ENCODE assay signal across 1 cellular context in the genomic region with DNA sequence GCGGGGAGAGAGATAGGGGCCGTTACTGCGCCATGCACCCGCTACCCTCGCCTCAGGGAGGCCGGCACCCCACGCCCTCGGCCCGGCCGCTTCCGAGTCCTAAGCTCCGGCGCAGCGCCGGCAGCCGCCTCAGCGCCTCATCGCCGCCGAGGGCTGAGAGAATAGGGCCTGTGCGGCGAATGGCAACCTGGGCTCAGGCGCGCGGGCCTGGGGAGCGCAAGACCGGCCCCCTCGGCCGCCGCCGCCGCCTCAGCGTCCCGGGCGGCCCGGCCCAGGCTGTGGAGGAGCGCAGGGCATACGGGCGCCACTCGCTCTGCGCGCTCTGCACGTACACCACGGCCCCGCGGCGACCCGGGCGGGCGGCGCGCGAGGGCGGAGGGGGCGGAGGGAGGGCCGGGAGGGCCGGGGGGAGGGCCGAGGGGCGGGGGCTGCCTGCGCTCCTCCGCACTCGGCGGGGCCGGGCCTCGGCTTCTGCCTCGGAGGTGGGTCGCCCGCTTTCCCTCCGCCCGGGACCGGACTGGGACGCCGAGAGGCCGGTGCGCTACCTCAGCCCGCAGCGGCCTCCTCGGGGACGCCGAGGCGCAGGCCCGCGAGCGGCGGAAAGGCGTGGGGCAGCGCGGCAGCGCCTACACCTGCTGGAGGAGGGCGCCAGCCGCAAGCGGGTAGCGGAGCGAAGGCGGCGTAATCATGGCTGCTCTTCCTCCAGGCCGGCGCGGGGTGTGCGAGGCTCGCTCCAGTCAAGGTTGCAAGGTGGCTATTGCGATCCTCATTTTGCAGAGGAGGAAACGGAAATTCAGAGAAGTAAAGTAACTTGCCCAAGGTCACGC.
TF ChIP-seq lines count a peak whose summit lies in the region.

A gene (minus strand): TSS at position 317 of the 827 bp plus-strand sequence. CDS start 399 bp downstream, outside the sequence.

TF ChIP-seq in HepG2, 621 proteins besides CTCF, POLR2A, EP300 and RAD21 (continued from another document and continues in another):
- TF ChIP-seq, protein P1, sequence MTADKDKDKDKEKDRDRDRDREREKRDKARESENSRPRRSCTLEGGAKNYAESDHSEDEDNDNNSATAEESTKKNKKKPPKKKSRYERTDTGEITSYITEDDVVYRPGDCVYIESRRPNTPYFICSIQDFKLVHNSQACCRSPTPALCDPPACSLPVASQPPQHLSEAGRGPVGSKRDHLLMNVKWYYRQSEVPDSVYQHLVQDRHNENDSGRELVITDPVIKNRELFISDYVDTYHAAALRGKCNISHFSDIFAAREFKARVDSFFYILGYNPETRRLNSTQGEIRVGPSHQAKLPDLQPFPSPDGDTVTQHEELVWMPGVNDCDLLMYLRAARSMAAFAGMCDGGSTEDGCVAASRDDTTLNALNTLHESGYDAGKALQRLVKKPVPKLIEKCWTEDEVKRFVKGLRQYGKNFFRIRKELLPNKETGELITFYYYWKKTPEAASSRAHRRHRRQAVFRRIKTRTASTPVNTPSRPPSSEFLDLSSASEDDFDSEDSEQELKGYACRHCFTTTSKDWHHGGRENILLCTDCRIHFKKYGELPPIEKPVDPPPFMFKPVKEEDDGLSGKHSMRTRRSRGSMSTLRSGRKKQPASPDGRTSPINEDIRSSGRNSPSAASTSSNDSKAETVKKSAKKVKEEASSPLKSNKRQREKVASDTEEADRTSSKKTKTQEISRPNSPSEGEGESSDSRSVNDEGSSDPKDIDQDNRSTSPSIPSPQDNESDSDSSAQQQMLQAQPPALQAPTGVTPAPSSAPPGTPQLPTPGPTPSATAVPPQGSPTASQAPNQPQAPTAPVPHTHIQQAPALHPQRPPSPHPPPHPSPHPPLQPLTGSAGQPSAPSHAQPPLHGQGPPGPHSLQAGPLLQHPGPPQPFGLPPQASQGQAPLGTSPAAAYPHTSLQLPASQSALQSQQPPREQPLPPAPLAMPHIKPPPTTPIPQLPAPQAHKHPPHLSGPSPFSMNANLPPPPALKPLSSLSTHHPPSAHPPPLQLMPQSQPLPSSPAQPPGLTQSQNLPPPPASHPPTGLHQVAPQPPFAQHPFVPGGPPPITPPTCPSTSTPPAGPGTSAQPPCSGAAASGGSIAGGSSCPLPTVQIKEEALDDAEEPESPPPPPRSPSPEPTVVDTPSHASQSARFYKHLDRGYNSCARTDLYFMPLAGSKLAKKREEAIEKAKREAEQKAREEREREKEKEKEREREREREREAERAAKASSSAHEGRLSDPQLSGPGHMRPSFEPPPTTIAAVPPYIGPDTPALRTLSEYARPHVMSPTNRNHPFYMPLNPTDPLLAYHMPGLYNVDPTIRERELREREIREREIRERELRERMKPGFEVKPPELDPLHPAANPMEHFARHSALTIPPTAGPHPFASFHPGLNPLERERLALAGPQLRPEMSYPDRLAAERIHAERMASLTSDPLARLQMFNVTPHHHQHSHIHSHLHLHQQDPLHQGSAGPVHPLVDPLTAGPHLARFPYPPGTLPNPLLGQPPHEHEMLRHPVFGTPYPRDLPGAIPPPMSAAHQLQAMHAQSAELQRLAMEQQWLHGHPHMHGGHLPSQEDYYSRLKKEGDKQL (CRISPR knock-in tag; IDR thresholded peaks at IDR 0.05; ENCODE audit: low read depth) = no peak
- TF ChIP-seq ZZZ3 (CRISPR knock-in tag; IDR thresholded peaks at IDR 0.05; ENCODE audit: borderline replicate concordance) = no peak
- no peak for TF ChIP-seq MBD4 (IDR thresholded peaks at IDR 0.05; ENCODE audit: borderline replicate concordance, low read length)
- TF ChIP-seq ZNF468 (CRISPR knock-in tag; IDR thresholded peaks at IDR 0.05) = no peak
- TF ChIP-seq HNRNPLL (IDR thresholded peaks at IDR 0.05; ENCODE audit: low read depth, low read length, poor library complexity, severe bottlenecking) = peak; percentile 97
- peak; percentile 70; the same call in 1 of the 2 replicates for TF ChIP-seq SP4 (CRISPR knock-in tag; IDR thresholded peaks at IDR 0.05)
- TF ChIP-seq FOXJ3 (CRISPR knock-in tag; IDR thresholded peaks at IDR 0.05; ENCODE audit: borderline replicate concordance) = 0 out of 2 replicates have a peak, but pooled peaks have one; percentile 18
- no peak for TF ChIP-seq ZNF232 (CRISPR knock-in tag; IDR thresholded peaks at IDR 0.05; ENCODE audit: borderline replicate concordance)
- peak; percentile 54 for TF ChIP-seq ASH2L (IDR thresholded peaks at IDR 0.05; ENCODE audit: insufficient read length, low read depth, low read length)
- TF ChIP-seq, protein P2, sequence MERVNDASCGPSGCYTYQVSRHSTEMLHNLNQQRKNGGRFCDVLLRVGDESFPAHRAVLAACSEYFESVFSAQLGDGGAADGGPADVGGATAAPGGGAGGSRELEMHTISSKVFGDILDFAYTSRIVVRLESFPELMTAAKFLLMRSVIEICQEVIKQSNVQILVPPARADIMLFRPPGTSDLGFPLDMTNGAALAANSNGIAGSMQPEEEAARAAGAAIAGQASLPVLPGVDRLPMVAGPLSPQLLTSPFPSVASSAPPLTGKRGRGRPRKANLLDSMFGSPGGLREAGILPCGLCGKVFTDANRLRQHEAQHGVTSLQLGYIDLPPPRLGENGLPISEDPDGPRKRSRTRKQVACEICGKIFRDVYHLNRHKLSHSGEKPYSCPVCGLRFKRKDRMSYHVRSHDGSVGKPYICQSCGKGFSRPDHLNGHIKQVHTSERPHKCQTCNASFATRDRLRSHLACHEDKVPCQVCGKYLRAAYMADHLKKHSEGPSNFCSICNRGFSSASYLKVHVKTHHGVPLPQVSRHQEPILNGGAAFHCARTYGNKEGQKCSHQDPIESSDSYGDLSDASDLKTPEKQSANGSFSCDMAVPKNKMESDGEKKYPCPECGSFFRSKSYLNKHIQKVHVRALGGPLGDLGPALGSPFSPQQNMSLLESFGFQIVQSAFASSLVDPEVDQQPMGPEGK (CRISPR knock-in tag; IDR thresholded peaks at IDR 0.05) = peak; percentile 35; the same call in 1 of the 2 replicates
- TF ChIP-seq, protein P3, sequence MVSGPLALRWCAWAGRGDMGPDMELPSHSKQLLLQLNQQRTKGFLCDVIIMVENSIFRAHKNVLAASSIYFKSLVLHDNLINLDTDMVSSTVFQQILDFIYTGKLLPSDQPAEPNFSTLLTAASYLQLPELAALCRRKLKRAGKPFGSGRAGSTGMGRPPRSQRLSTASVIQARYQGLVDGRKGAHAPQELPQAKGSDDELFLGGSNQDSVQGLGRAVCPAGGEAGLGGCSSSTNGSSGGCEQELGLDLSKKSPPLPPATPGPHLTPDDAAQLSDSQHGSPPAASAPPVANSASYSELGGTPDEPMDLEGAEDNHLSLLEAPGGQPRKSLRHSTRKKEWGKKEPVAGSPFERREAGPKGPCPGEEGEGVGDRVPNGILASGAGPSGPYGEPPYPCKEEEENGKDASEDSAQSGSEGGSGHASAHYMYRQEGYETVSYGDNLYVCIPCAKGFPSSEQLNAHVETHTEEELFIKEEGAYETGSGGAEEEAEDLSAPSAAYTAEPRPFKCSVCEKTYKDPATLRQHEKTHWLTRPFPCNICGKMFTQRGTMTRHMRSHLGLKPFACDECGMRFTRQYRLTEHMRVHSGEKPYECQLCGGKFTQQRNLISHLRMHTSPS (CRISPR knock-in tag; IDR thresholded peaks at IDR 0.05; ENCODE audit: low read depth) = 0 out of 2 replicates have a peak, but pooled peaks have one; percentile 54
- TF ChIP-seq ATRX (CRISPR knock-in tag; IDR thresholded peaks at IDR 0.05; ENCODE audit: borderline replicate concordance) = no peak
- TF ChIP-seq ZNF644 (CRISPR knock-in tag; IDR thresholded peaks at IDR 0.05; ENCODE audit: low read depth) = no peak
- no peak; the same call in 1 of the 2 replicates for TF ChIP-seq ZNF83 (CRISPR knock-in tag; IDR thresholded peaks at IDR 0.05; ENCODE audit: borderline replicate concordance)
- TF ChIP-seq, protein P4, sequence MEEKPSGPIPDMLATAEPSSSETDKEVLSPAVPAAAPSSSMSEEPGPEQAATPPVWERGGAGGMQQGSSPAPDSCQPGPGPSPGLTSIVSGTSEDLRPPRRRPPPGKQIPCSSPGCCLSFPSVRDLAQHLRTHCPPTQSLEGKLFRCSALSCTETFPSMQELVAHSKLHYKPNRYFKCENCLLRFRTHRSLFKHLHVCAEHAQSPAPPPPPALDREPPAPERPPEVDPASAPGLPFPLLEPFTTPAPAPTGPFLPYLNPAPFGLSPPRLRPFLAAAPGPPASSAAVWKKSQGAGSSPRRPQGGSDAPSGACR (CRISPR knock-in tag; IDR thresholded peaks at IDR 0.05) = peak; percentile 56
- TF ChIP-seq, protein P5, sequence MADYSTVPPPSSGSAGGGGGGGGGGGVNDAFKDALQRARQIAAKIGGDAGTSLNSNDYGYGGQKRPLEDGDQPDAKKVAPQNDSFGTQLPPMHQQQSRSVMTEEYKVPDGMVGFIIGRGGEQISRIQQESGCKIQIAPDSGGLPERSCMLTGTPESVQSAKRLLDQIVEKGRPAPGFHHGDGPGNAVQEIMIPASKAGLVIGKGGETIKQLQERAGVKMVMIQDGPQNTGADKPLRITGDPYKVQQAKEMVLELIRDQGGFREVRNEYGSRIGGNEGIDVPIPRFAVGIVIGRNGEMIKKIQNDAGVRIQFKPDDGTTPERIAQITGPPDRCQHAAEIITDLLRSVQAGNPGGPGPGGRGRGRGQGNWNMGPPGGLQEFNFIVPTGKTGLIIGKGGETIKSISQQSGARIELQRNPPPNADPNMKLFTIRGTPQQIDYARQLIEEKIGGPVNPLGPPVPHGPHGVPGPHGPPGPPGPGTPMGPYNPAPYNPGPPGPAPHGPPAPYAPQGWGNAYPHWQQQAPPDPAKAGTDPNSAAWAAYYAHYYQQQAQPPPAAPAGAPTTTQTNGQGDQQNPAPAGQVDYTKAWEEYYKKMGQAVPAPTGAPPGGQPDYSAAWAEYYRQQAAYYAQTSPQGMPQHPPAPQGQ (CRISPR knock-in tag; IDR thresholded peaks at IDR 0.05; ENCODE audit: borderline replicate concordance) = no peak
- TF ChIP-seq, protein P6, sequence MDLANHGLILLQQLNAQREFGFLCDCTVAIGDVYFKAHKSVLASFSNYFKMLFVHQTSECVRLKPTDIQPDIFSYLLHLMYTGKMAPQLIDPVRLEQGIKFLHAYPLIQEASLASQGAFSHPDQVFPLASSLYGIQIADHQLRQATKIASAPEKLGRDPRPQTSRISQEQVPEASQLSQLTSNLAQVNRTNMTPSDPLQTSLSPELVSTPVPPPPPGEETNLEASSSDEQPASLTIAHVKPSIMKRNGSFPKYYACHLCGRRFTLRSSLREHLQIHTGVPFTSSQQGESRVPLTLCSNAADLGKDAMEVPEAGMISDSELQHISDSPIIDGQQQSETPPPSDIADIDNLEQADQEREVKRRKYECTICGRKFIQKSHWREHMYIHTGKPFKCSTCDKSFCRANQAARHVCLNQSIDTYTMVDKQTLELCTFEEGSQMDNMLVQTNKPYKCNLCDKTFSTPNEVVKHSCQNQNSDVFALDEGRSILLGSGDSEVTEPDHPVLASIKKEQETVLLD (CRISPR knock-in tag; IDR thresholded peaks at IDR 0.05; ENCODE audit: low read depth) = peak; percentile 92
- TF ChIP-seq, protein P7, sequence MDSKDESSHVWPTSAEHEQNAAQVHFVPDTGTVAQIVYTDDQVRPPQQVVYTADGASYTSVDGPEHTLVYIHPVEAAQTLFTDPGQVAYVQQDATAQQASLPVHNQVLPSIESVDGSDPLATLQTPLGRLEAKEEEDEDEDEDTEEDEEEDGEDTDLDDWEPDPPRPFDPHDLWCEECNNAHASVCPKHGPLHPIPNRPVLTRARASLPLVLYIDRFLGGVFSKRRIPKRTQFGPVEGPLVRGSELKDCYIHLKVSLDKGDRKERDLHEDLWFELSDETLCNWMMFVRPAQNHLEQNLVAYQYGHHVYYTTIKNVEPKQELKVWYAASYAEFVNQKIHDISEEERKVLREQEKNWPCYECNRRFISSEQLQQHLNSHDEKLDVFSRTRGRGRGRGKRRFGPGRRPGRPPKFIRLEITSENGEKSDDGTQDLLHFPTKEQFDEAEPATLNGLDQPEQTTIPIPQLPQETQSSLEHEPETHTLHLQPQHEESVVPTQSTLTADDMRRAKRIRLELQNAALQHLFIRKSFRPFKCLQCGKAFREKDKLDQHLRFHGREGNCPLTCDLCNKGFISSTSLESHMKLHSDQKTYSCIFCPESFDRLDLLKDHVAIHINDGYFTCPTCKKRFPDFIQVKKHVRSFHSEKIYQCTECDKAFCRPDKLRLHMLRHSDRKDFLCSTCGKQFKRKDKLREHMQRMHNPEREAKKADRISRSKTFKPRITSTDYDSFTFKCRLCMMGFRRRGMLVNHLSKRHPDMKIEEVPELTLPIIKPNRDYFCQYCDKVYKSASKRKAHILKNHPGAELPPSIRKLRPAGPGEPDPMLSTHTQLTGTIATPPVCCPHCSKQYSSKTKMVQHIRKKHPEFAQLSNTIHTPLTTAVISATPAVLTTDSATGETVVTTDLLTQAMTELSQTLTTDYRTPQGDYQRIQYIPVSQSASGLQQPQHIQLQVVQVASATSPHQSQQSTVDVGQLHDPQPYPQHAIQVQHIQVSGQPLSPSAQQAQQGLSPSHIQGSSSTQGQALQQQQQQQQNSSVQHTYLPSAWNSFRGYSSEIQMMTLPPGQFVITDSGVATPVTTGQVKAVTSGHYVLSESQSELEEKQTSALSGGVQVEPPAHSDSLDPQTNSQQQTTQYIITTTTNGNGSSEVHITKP (CRISPR knock-in tag; IDR thresholded peaks at IDR 0.05; ENCODE audit: low read depth) = no peak
- TF ChIP-seq SOX6 (IDR thresholded peaks at IDR 0.05) = no peak
- TF ChIP-seq SOX6 (CRISPR knock-in tag; IDR thresholded peaks at IDR 0.05) = peak; percentile 69
- TF ChIP-seq ZIK1 (CRISPR knock-in tag; IDR thresholded peaks at IDR 0.05; ENCODE audit: borderline replicate concordance, low read depth) = peak; percentile 55; the same call in 1 of the 2 replicates
- TF ChIP-seq STAG1 (CRISPR knock-in tag; IDR thresholded peaks at IDR 0.05) = peak; percentile 58
- peak; percentile 74; the same call in 1 of the 2 replicates for TF ChIP-seq ZNF878 (CRISPR knock-in tag; IDR thresholded peaks at IDR 0.05)
- peak; percentile 72; the same call in 1 of the 2 replicates for TF ChIP-seq ZSCAN25 (CRISPR knock-in tag; IDR thresholded peaks at IDR 0.05)
- peak; percentile 77; the same call in 1 of the 2 replicates for TF ChIP-seq ERF (CRISPR knock-in tag; IDR thresholded peaks at IDR 0.05)
- peak; percentile 66 for TF ChIP-seq MYC (CRISPR knock-in tag; IDR thresholded peaks at IDR 0.05; ENCODE audit: borderline replicate concordance)
- no peak for TF ChIP-seq CHD4 (IDR thresholded peaks at IDR 0.05; ENCODE audit: borderline replicate concordance, low read length)
- peak; percentile 85; the same call in 1 of the 2 replicates for TF ChIP-seq HOXA3 (CRISPR knock-in tag; IDR thresholded peaks at IDR 0.05)
- no peak for TF ChIP-seq ZNF282 (IDR thresholded peaks at IDR 0.05; ENCODE audit: partially characterized antibody)
- TF ChIP-seq, protein P8, sequence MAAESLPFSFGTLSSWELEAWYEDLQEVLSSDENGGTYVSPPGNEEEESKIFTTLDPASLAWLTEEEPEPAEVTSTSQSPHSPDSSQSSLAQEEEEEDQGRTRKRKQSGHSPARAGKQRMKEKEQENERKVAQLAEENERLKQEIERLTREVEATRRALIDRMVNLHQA (CRISPR knock-in tag; IDR thresholded peaks at IDR 0.05) = no peak
- peak; percentile 76; the same call in 1 of the 2 replicates for TF ChIP-seq MIXL1 (CRISPR knock-in tag; IDR thresholded peaks at IDR 0.05)
- TF ChIP-seq, protein P9, sequence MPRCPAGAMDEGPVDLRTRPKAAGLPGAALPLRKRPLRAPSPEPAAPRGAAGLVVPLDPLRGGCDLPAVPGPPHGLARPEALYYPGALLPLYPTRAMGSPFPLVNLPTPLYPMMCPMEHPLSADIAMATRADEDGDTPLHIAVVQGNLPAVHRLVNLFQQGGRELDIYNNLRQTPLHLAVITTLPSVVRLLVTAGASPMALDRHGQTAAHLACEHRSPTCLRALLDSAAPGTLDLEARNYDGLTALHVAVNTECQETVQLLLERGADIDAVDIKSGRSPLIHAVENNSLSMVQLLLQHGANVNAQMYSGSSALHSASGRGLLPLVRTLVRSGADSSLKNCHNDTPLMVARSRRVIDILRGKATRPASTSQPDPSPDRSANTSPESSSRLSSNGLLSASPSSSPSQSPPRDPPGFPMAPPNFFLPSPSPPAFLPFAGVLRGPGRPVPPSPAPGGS (CRISPR knock-in tag; IDR thresholded peaks at IDR 0.05) = peak; percentile 47; the same call in 1 of the 2 replicates
- TF ChIP-seq NONO (IDR thresholded peaks at IDR 0.05) = no peak
- peak; percentile 91 for TF ChIP-seq NONO (CRISPR knock-in tag; conservative IDR thresholded peaks at IDR 0.05)
- TF ChIP-seq ZNF549 (CRISPR knock-in tag; IDR thresholded peaks at IDR 0.05) = no peak
- no peak; the same call in 1 of the 2 replicates for TF ChIP-seq ZBTB1 (CRISPR knock-in tag; IDR thresholded peaks at IDR 0.05; ENCODE audit: borderline replicate concordance)
